ENCODE assay signal across 34 cellular contexts in genomic region chr7:13952921-13953320, GRCh38.
"Had no signal": no experiment of that assay in that cellular context is flagged by ENCODE, and none has a peak within 500 bp of the region (broad histone marks: within the 10 kb centered on the region; RNA-seq: fewer than 3 reads in every experiment).

No MANE protein-coding gene starts in this region.

- H3K36me3 ChIP-seq: Peyer's patch, SJSA1 had no signal

- ATAC-seq: activated CD8-positive, alpha-beta memory T cell treated with anti-CD3 and anti-CD28 coated beads, Interleukin-2, amount 10 ng/mL, durations not matched to agents 7 days and 5 days; activated naive CD8-positive, alpha-beta T cell treated with anti-CD3 and anti-CD28 coated beads, Interleukin-2, amount 50 U/mL, for 24 hours; K562; PC-3 had no signal

- H3K27ac Mint-ChIP-seq: activated CD4-positive, alpha-beta memory T cell treated with anti-CD3 and anti-CD28 coated beads, Interleukin-2, amount 10 ng/mL, durations not matched to agents 7 days and 5 days; activated CD8-positive, alpha-beta memory T cell treated with anti-CD3 and anti-CD28 coated beads, Interleukin-2, amount 10 ng/mL, durations not matched to agents 7 days and 5 days; activated naive CD4-positive, alpha-beta T cell treated with anti-CD3 and anti-CD28 coated beads, Interleukin-2, amount 10 ng/mL, durations not matched to agents 7 days and 5 days; activated naive CD8-positive, alpha-beta T cell; activated naive CD8-positive, alpha-beta T cell treated with anti-CD3 and anti-CD28 coated beads, Interleukin-2, amount 50 U/mL, for 24 hours had no signal

- DNase-seq: activated CD4-positive, alpha-beta memory T cell treated with anti-CD3 and anti-CD28 coated beads, Interleukin-2, amount 10 ng/mL, durations not matched to agents 7 days and 5 days; activated CD4-positive, alpha-beta T cell treated with anti-CD3 and anti-CD28 coated beads for 1 hour; activated CD4-positive, alpha-beta T cell treated with anti-CD3 and anti-CD28 coated beads for 48 hours; activated CD4-positive, CD25-positive, alpha-beta regulatory T cell; activated CD8-positive, alpha-beta memory T cell treated with anti-CD3 and anti-CD28 coated beads for 24 hours; activated CD8-positive, alpha-beta memory T cell treated with anti-CD3 and anti-CD28 coated beads, Interleukin-2, amount 10 ng/mL, durations not matched to agents 7 days and 5 days; activated CD8-positive, alpha-beta memory T cell treated with anti-CD3 and anti-CD28 coated beads, Interleukin-2, amount 50 U/mL, for 48 hours; activated effector memory CD4-positive, alpha-beta T cell treated with Interleukin-2 at 50 U/mL for 16 hours; activated naive CD4-positive, alpha-beta T cell treated with anti-CD3 and anti-CD28 coated beads, Interleukin-2, amount 10 ng/mL, durations not matched to agents 7 days and 5 days; activated naive CD8-positive, alpha-beta T cell treated with anti-CD3 and anti-CD28 coated beads, Interleukin-2, amount 50 U/mL, for 24 hours; activated T-cell treated with anti-CD3 and anti-CD28 coated beads, Interleukin-2, amount 50 U/mL, for 48 hours; anterior cingulate cortex; central memory CD4-positive, alpha-beta T cell; NCI-H1092 treated with DMSO at 0.1 percent for 48 hours; NCI-H1417; NCI-H146; NCI-H187; NCI-H2029 treated with DMSO at 0.1 percent for 48 hours; NCI-H2107; NCI-H226; NCI-H524 treated with DMSO at 0.1 percent for 48 hours; PC-3; Peyer's patch; RPMI8226; SHP77 treated with DMSO at 0.1 percent for 48 hours; SW 1271; T-helper 1 cell; T-helper 2 cell; T-helper 9 cell had no signal

- H3K9me3 ChIP-seq: Peyer's patch, SJSA1 had no signal

- H3K27me3 Mint-ChIP-seq: activated CD4-positive, alpha-beta memory T cell treated with anti-CD3 and anti-CD28 coated beads, Interleukin-2, amount 10 ng/mL, durations not matched to agents 7 days and 5 days; activated CD8-positive, alpha-beta memory T cell treated with anti-CD3 and anti-CD28 coated beads, Interleukin-2, amount 10 ng/mL, durations not matched to agents 7 days and 5 days; activated naive CD4-positive, alpha-beta T cell treated with anti-CD3 and anti-CD28 coated beads, Interleukin-2, amount 10 ng/mL, durations not matched to agents 7 days and 5 days; activated naive CD8-positive, alpha-beta T cell; activated naive CD8-positive, alpha-beta T cell treated with anti-CD3 and anti-CD28 coated beads, Interleukin-2, amount 50 U/mL, for 24 hours had no signal

- H3K4me1 Mint-ChIP-seq: activated CD4-positive, alpha-beta memory T cell treated with anti-CD3 and anti-CD28 coated beads, Interleukin-2, amount 10 ng/mL, durations not matched to agents 7 days and 5 days; activated CD8-positive, alpha-beta memory T cell treated with anti-CD3 and anti-CD28 coated beads, Interleukin-2, amount 10 ng/mL, durations not matched to agents 7 days and 5 days; activated naive CD4-positive, alpha-beta T cell treated with anti-CD3 and anti-CD28 coated beads, Interleukin-2, amount 10 ng/mL, durations not matched to agents 7 days and 5 days; activated naive CD8-positive, alpha-beta T cell treated with anti-CD3 and anti-CD28 coated beads, Interleukin-2, amount 50 U/mL, for 24 hours had no signal

- H3K4me3 ChIP-seq: K562, Peyer's patch, SJSA1 had no signal

- H3K4me1 ChIP-seq: Peyer's patch, SJSA1 had no signal

- H3K4me3 Mint-ChIP-seq: activated CD4-positive, alpha-beta memory T cell treated with anti-CD3 and anti-CD28 coated beads, Interleukin-2, amount 10 ng/mL, durations not matched to agents 7 days and 5 days; activated CD8-positive, alpha-beta memory T cell treated with anti-CD3 and anti-CD28 coated beads, Interleukin-2, amount 10 ng/mL, durations not matched to agents 7 days and 5 days; activated naive CD4-positive, alpha-beta T cell treated with anti-CD3 and anti-CD28 coated beads, Interleukin-2, amount 10 ng/mL, durations not matched to agents 7 days and 5 days; activated naive CD8-positive, alpha-beta T cell; activated naive CD8-positive, alpha-beta T cell treated with anti-CD3 and anti-CD28 coated beads, Interleukin-2, amount 50 U/mL, for 24 hours; brain had no signal

- H3K9me3 Mint-ChIP-seq: activated CD4-positive, alpha-beta memory T cell treated with anti-CD3 and anti-CD28 coated beads, Interleukin-2, amount 10 ng/mL, durations not matched to agents 7 days and 5 days; activated naive CD4-positive, alpha-beta T cell treated with anti-CD3 and anti-CD28 coated beads, Interleukin-2, amount 10 ng/mL, durations not matched to agents 7 days and 5 days; activated naive CD8-positive, alpha-beta T cell treated with anti-CD3 and anti-CD28 coated beads, Interleukin-2, amount 50 U/mL, for 24 hours; brain had no signal

- H3K36me3 Mint-ChIP-seq: activated CD8-positive, alpha-beta memory T cell treated with anti-CD3 and anti-CD28 coated beads, Interleukin-2, amount 10 ng/mL, durations not matched to agents 7 days and 5 days; activated naive CD4-positive, alpha-beta T cell treated with anti-CD3 and anti-CD28 coated beads, Interleukin-2, amount 10 ng/mL, durations not matched to agents 7 days and 5 days; activated naive CD8-positive, alpha-beta T cell; brain had no signal

- H3K27ac ChIP-seq: Peyer's patch, SJSA1, VCaP had no signal

- H3K27me3 ChIP-seq: Peyer's patch, SJSA1 had no signal
